22 cellular contexts compared by ENCODE assay signal in the genomic region with DNA sequence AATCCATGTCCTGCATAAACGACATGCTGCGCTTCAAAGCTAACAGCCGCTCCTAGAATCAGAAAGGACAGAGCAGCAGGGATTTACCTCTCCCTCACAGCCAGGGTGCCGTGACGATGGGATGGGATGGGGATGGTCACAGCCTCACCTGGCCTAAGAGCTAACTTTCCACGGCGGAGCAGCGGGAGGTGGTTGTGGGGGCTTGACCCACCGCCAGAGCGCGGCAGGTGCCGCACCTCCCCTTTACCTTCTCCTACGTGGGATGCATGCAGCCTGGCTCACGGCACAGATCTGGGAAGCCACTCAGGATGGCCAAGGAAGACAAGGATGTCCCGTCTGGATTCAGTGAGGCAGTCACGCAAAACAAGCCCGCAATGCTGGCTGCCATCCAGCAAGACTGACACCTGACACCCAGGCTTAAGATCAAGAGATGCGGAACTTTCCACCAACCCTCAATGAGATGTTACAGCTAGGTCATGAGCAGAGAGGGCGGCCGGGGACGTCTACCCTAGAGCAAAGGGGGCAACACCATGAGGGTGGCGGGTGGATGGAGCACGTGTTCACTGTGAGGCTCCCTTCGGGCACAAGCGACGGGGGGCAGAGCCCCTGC. TPM values are rescaled to one million over a fixed set of nuclear protein-coding genes. Genes with fewer than 3 reads are reported as not detected.
A peak's percentile ranks its signal among the peaks of the same experiment; 100 is the strongest.
DNase-seq lines count a peak whose midpoint lies in the region; ATAC-seq and TF ChIP-seq lines count a peak whose summit lies in the region.
"Had no signal": no experiment of that assay in that cellular context is flagged by ENCODE, and none has a peak within 500 bp of the region (broad histone marks: within the 10 kb centered on the region; RNA-seq: fewer than 3 reads in every experiment).

No MANE protein-coding gene starts in this region.

- no peak overlapping the region for H3K4ac ChIP-seq in neuronal stem cell (ENCODE audit: low read length)

- no peak overlapping the region for H3K18ac ChIP-seq in neuronal stem cell (ENCODE audit: low read length)

- no peak overlapping the region for H2BK12ac ChIP-seq in neuronal stem cell (ENCODE audit: low read length)

- H3K27me3 ChIP-seq in CD4-positive, alpha-beta T cell (ENCODE audit: control insufficient read depth, insufficient read depth, low read length): no peaks in the 10 kb centered on the region
- no peaks in the 10 kb centered on the region for H3K27me3 ChIP-seq in neuronal stem cell (ENCODE audit: control insufficient read depth in 3 of 3, insufficient read depth in 3 of 3, low read depth in 1 of 3, low read length in 3 of 3)

- no peak overlapping the region for H3K4me3 ChIP-seq in neuronal stem cell (ENCODE audit: low read length in 2 of 2)

- no CpG with 5 or more reads among the region's 26 CpGs for WGBS in neuronal stem cell (ENCODE audit: extremely low coverage in 2 of 2, insufficient read length in 2 of 2, insufficient replicate concordance in 1 of 2), 2 donors

- H3K4me2 ChIP-seq in neuronal stem cell (ENCODE audit: insufficient read depth, low read length, poor library complexity, severe bottlenecking): no peak overlapping the region
- H3K4me2 ChIP-seq: SK-N-SH had no signal

- peaks cover 41% of the 10 kb centered on the region for H3K4me1 Mint-ChIP-seq in CD4-positive, alpha-beta T cell (ENCODE audit: low read depth)
- H3K4me1 Mint-ChIP-seq in T-helper 17 cell (peaks cover 14% of the 10 kb centered on the region), MCF 10A (ENCODE audit: insufficient read depth, unreplicated experiment) (peaks cover 11% of the 10 kb centered on the region)

- no peak overlapping the region for H2BK15ac ChIP-seq in neuronal stem cell (ENCODE audit: low read length)

- H3K9me3 ChIP-seq in CD4-positive, alpha-beta T cell (ENCODE audit: control insufficient read depth, low read length): no peaks in the 10 kb centered on the region
- H3K9me3 ChIP-seq in T-helper 17 cell (ENCODE audit: control insufficient read depth, low read length, poor library complexity, severe bottlenecking): no peaks in the 10 kb centered on the region
- H3K9me3 ChIP-seq in neuronal stem cell (replicated peaks in 1 of 2; ENCODE audit: control insufficient read depth in 2 of 2, insufficient read depth in 1 of 2, low read depth in 1 of 2, low read length in 2 of 2): peaks cover 7 to 9% of the 10 kb centered on the region in 2 donors
- H3K9me3 ChIP-seq: SK-N-SH had no signal

- peaks cover 86% of the 10 kb centered on the region for H3K36me3 Mint-ChIP-seq in CD4-positive, alpha-beta T cell (ENCODE audit: low read depth)
- H3K36me3 Mint-ChIP-seq in T-helper 17 cell (ENCODE audit: low read depth) (peaks cover 12% of the 10 kb centered on the region), MCF 10A (ENCODE audit: insufficient read depth, unreplicated experiment) (peaks cover 71% of the 10 kb centered on the region)

- no peak overlapping the region for H4K8ac ChIP-seq in neuronal stem cell (ENCODE audit: low read depth, low read length)

- POLR2A ChIA-PET in CD4-positive, alpha-beta T cell (lab: Charles Lee): no interaction called here
- POLR2A ChIA-PET in MCF 10A (lab: Yijun Ruan, JAX): no interaction called here

- no peak overlapping the region for H3K14ac ChIP-seq in neuronal stem cell (ENCODE audit: low read length)

- H2AK5ac ChIP-seq in neuronal stem cell (ENCODE audit: low read depth, low read length): no peak overlapping the region

- no peaks in the 10 kb centered on the region for H3K27me3 Mint-ChIP-seq in CD4-positive, alpha-beta T cell
- H3K27me3 Mint-ChIP-seq in T-helper 17 cell (no peaks in the 10 kb centered on the region), MCF 10A (ENCODE audit: insufficient read depth, unreplicated experiment) (no peaks in the 10 kb centered on the region)

- no peak overlapping the region for H3K4me3 Mint-ChIP-seq in CD4-positive, alpha-beta T cell
- H3K4me3 Mint-ChIP-seq in T-helper 17 cell: no peak overlapping the region
- H3K4me3 Mint-ChIP-seq in MCF 10A (ENCODE audit: unreplicated experiment): no peak overlapping the region

- peak overlapping the region; percentile 24 for H3K27ac Mint-ChIP-seq in CD4-positive, alpha-beta T cell
- H3K27ac Mint-ChIP-seq in T-helper 17 cell (peak overlapping the region; percentile 34), MCF 10A (ENCODE audit: low read depth, unreplicated experiment) (no peak overlapping the region)

- H3K23ac ChIP-seq in neuronal stem cell (ENCODE audit: low read depth, low read length, poor library complexity): no peak overlapping the region

- H2AFZ ChIP-seq in neuronal stem cell (ENCODE audit: low read length): no peak overlapping the region

- peaks cover 78 to 100% of the 10 kb centered on the region in 2 donors for H3K36me3 ChIP-seq in neuronal stem cell (replicated peaks in 1 of 2; ENCODE audit: control insufficient read depth in 2 of 2, insufficient read depth in 2 of 2, low read length in 2 of 2)

- H4K91ac ChIP-seq in neuronal stem cell (ENCODE audit: low read depth, low read length, poor library complexity): no peak overlapping the region

- H3K4me1 ChIP-seq in neuronal stem cell (ENCODE audit: control insufficient read depth in 2 of 2, insufficient read depth in 1 of 2, low read depth in 1 of 2, low read length in 2 of 2): peaks cover 4 to 9% of the 10 kb centered on the region in 2 donors

- CTCF ChIA-PET in CD4-positive, alpha-beta T cell (lab: Charles Lee): no interaction called here
- CTCF ChIA-PET in MCF 10A (lab: Yijun Ruan, JAX): interaction anchor here (0.5 to 1.3 kb wide), 3 partner anchors 8 to 282 kb away, joined by 3 read pairs; no protein-coding TSS in a partner anchor

- H2BK5ac ChIP-seq in neuronal stem cell (ENCODE audit: low read length): no peak overlapping the region

- H3K9ac ChIP-seq in neuronal stem cell (ENCODE audit: low read depth, low read length, poor library complexity): peak overlapping the region; percentile 44
- H3K9ac ChIP-seq: SK-N-SH had no signal

- no peak for TF ChIP-seq CTCF in CD4-positive, alpha-beta T cell (IDR thresholded peaks at IDR 0.05)
- no peak for TF ChIP-seq CTCF in MCF 10A (IDR thresholded peaks at IDR 0.05; ENCODE audit: unreplicated experiment)

- peaks cover 3% of the 10 kb centered on the region for H3K9me3 Mint-ChIP-seq in CD4-positive, alpha-beta T cell
- H3K9me3 Mint-ChIP-seq in MCF 10A (ENCODE audit: unreplicated experiment): peaks cover 5% of the 10 kb centered on the region

- H3K27ac ChIP-seq in CD4-positive, alpha-beta T cell (ENCODE audit: low read depth, low read length): no peak overlapping the region
- no peak overlapping the region for H3K27ac ChIP-seq in neuronal stem cell (replicated peaks; ENCODE audit: low read length)
- H3K27ac ChIP-seq: 22Rv1, C4-2B had no signal

- H3K79me1 ChIP-seq in neuronal stem cell (ENCODE audit: low read depth, low read length): peaks cover 14% of the 10 kb centered on the region

- ATAC-seq in CD4-positive, alpha-beta T cell (ENCODE audit: poor library complexity): no peak
- no peak for ATAC-seq in T-helper 17 cell
- no peak for ATAC-seq in HG02938 (IDR thresholded peaks at IDR 0.05; ENCODE audit: unreplicated experiment)

- H2BK120ac ChIP-seq in neuronal stem cell (ENCODE audit: low read depth, low read length): no peak overlapping the region

- BruUV-seq in MCF 10A (replicated peaks; lab: Mats Ljungman, UMichigan): no TSS peak

- DNase-seq in DMS 273 (lab: John Stamatoyannopoulos, UW; ENCODE audit: unreplicated experiment) (peak; percentile 20), DMS 273 treated with DMSO at 0.1 percent for 48 hours (lab: John Stamatoyannopoulos, UW) (no peak), T-helper 17 cell (no peak), neuronal stem cell (ENCODE audit: low spot score) (no peak), MCF 10A (ENCODE audit: unreplicated experiment) (no peak)
- DNase-seq in CD4-positive, alpha-beta T cell: no peak
- DNase-seq in stimulated activated CD4-positive, alpha-beta T cell treated with anti-CD3 and anti-CD28 coated beads, Interleukin-2, amount 100 ng/mL, for 24 hours: no peak
- DNase-seq: AML-193; EL; GOT3; KBM-7; NCI-H1105 treated with DMSO at 0.1 percent for 48 hours; NCI-H1694; NCI-H2107; NCI-H446 treated with DMSO at 0.1 percent for 48 hours; NCI-H748 treated with DMSO at 0.1 percent for 48 hours; NK-92 treated with Interleukin-12 subunit alpha and Interleukin-12 subunit beta, amount 100 ng/mL, for 24 hours; Right ventricle myocardium superior; SK-N-SH had no signal

- intact Hi-C loops in CD4-positive, alpha-beta T cell (cut with DNase I, micrococcal nuclease): loop anchor here in 1 of 2 experiments (5.0 kb wide), 1 partner anchor 425 kb away; no protein-coding TSS in a partner anchor
- intact Hi-C loops in MCF 10A (cut with micrococcal nuclease): no loop called here

RNA-seq across cellular contexts. Expression of a gene that starts 5.8 kb away (rescaled TPM):
- total RNA-seq in CD4-positive, alpha-beta T cell: 100 to 1,000 TPM; 109 TPM
- 100 to 1,000 TPM; 179 to 200 TPM for total RNA-seq in T-helper 17 cell
- polyA plus RNA-seq in neuronal stem cell (2013, experiment 1 of 2): 31.5 TPM
- polyA plus RNA-seq in neuronal stem cell (2013, experiment 2 of 2): 31.0 TPM
- total RNA-seq in MCF 10A (2022): 44.9 and 48.9 TPM in 2 replicates

RNA-seq across cellular contexts. Expression of a gene that starts 5.9 kb away (rescaled TPM):
- under 1 TPM; 0.47 to 0.66 TPM for total RNA-seq in CD4-positive, alpha-beta T cell
- total RNA-seq in T-helper 17 cell: 1 to 10 TPM; 1.0 to 2.6 TPM
- 24.6 TPM for polyA plus RNA-seq in neuronal stem cell (2013, experiment 1 of 2)
- 25.7 TPM for polyA plus RNA-seq in neuronal stem cell (2013, experiment 2 of 2)
- total RNA-seq in MCF 10A (2022): 13.7 and 21.4 TPM in 2 replicates

RNA-seq across cellular contexts. Expression of a gene that starts 36.0 kb away (rescaled TPM):
- 10 to 100 TPM; 13.3 to 18.3 TPM for total RNA-seq in CD4-positive, alpha-beta T cell
- total RNA-seq in T-helper 17 cell (10 to 100 TPM; 27.7 to 37.1 TPM), MCF 10A (2022) (2.0 and 7.0 TPM in 2 replicates)
- polyA plus RNA-seq in neuronal stem cell (2013, experiment 1 of 2): 6.4 TPM
- polyA plus RNA-seq in neuronal stem cell (2013, experiment 2 of 2): 6.7 TPM
